In the genomic region with DNA sequence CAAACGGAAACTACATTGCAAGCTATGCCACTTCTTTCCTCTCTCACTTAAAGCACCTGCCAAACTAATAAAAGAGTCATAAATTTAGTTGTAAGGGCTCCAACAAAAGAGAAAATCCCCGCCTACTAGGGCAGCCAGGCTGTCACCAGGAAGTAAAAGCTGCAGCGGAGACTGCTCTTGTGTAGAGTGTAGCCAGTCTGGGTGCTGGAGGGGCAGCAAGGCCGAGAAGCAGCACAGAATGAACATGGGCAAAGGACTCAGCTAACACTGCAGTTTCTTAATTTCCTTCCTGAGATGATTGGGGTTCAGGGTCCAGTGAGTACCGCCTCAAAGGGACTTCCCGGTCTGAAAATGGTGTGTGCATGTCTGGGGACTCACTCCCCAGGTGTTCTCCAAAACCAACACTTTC, we compare ENCODE assay signal across 8 cellular contexts.
DNase-seq lines count a peak whose midpoint lies in the region; ATAC-seq, FAIRE-seq and TF ChIP-seq lines count a peak whose summit lies in the region.

No MANE protein-coding gene starts in this region.

- H3K27ac ChIP-seq in HL-60 (replicated peaks) = peak overlapping the region; percentile 60

- H3K27me3 ChIP-seq in HL-60 (ENCODE audit: insufficient read depth, poor library complexity, severe bottlenecking) = no peaks in the 10 kb centered on the region

- no peaks in the 10 kb centered on the region for H3K36me3 Mint-ChIP-seq in immature natural killer cell

- H3K27me3 Mint-ChIP-seq in immature natural killer cell (ENCODE audit: low read depth in 3 of 3) = peaks cover 0 to 5% (median 0%) of the 10 kb centered on the region in 3 donors

- no peak for FAIRE-seq in D721Med (lab: Jason Lieb, UNC)

- peak; percentile 69 for ATAC-seq in GM21515 (IDR thresholded peaks at IDR 0.05; ENCODE audit: unreplicated experiment)

- TF ChIP-seq CTCF in HL-60 (IDR thresholded peaks at IDR 0.05; ENCODE audit: insufficient read depth, low read length) = no peak
- no peak for TF ChIP-seq CTCF in D721Med (IDR thresholded peaks at IDR 0.05; ENCODE audit: insufficient read depth, missing control alignments)

- peak overlapping the region in 4 of 5 donors; percentile 0 to 50 (median 34) for H3K4me3 Mint-ChIP-seq in immature natural killer cell

- peak; percentile 15 to 21 for DNase-seq in activated CD4-positive, alpha-beta T cell treated with anti-CD3 and anti-CD28 coated beads for 4 hours
- no peak for DNase-seq in activated CD4-positive, alpha-beta T cell treated with anti-CD3 and anti-CD28 coated beads for 1 hour
- DNase-seq in HL-60 (ENCODE audit: low read depth in 1 of 2, low spot score in 1 of 2) (peak in 1 of 2 experiments; percentile 42), NOMO-1 treated with dmso at 0.1 percent for 144 hours (lab: John Stamatoyannopoulos, UW; ENCODE audit: unreplicated experiment) (peak; percentile 50), immature natural killer cell (peak in 2 of 3 donors; percentile 6 to 13), D721Med (ENCODE audit: insufficient read length, low spot score) (no peak), nucleus accumbens (lab: John Stamatoyannopoulos, UW) (no peak)

- H3K9me3 Mint-ChIP-seq in immature natural killer cell = no peaks in the 10 kb centered on the region

- peak overlapping the region; percentile 17 to 62 (median 38) for H3K27ac Mint-ChIP-seq in immature natural killer cell

- no peak overlapping the region for H3K4me3 ChIP-seq in HL-60 (replicated peaks; ENCODE audit: insufficient read depth, low read length)

- H3K4me1 Mint-ChIP-seq in immature natural killer cell = peaks cover 18 to 26% of the 10 kb centered on the region in 2 donors

Comparison
In these comparisons a context has a peak if more than half of its experiments do, and no peak if none do; other contexts are left out.
1. DNase-seq: peak in activated CD4-positive, alpha-beta T cell treated with anti-CD3 and anti-CD28 coated beads for 4 hours (2 of 2), NOMO-1 treated with dmso at 0.1 percent for 144 hours (single experiment) and immature natural killer cell (2 of 3); none in activated CD4-positive, alpha-beta T cell treated with anti-CD3 and anti-CD28 coated beads for 1 hour (single experiment), D721Med (single experiment) and nucleus accumbens (0 of 56).